In genomic region chr10:14014423-14014822, GRCh38 we compare ENCODE assay signal across 15 cellular contexts.
DNase-seq lines count a peak whose midpoint lies in the region; ATAC-seq and TF ChIP-seq lines count a peak whose summit lies in the region.
"Had no signal": no experiment of that assay in that cellular context is flagged by ENCODE, and none has a peak within 500 bp of the region (broad histone marks: within the 10 kb centered on the region; RNA-seq: fewer than 3 reads in every experiment).

No MANE protein-coding gene starts in this region.

- H3K9ac ChIP-seq in SK-N-SH, result no peak overlapping the region

- ATAC-seq in stimulated activated naive CD8-positive, alpha-beta T cell treated with anti-CD3 and anti-CD28 coated beads, Interleukin-15, Interleukin-2, amounts not matched to agents 100 U/mL and 50 U/mL, for 24 hours, result no peak
- ATAC-seq: GM12878, HepG2 had no signal

- POLR2A ChIA-PET in SK-N-SH (lab: Yijun Ruan, JAX), result interaction anchor here (0.8 kb wide), 1 partner anchor 124 kb away, joined by 5 read pairs; no protein-coding TSS in a partner anchor

- H3K4me1 Mint-ChIP-seq in mesothelial cell of epicardium, result peaks cover 57% of the 10 kb centered on the region
- H3K4me1 Mint-ChIP-seq in type B pancreatic cell (ENCODE audit: unreplicated experiment), result peaks cover 54% of the 10 kb centered on the region

- H3K4me1 ChIP-seq in SK-N-SH (ENCODE audit: control insufficient read depth in 1 of 2, insufficient read depth in 2 of 2, low read depth in 1 of 2, low read length in 1 of 2), result peaks cover 6 to 48% of the 10 kb centered on the region in 2 experiments; a peak in 3 of 4 replicates

- H2AFZ ChIP-seq in SK-N-SH (ENCODE audit: low read depth), result no peak overlapping the region

- H4K20me1 ChIP-seq in SK-N-SH (ENCODE audit: insufficient read depth), result no peaks in the 10 kb centered on the region

- 44% methylated on average over 5 of the region's 5 CpGs for WGBS in SK-N-SH (ENCODE audit: low lambda C conversion rate)

- no peak overlapping the region for H3K4me3 Mint-ChIP-seq in mesothelial cell of epicardium
- no peak overlapping the region for H3K4me3 Mint-ChIP-seq in type B pancreatic cell
- H3K4me3 Mint-ChIP-seq: CD4-positive, alpha-beta T cell; H9 had no signal

- no peaks in the 10 kb centered on the region for H3K27me3 ChIP-seq in SK-N-SH (ENCODE audit: insufficient read depth)

- TF ChIP-seq EP300 in SK-N-SH (IDR thresholded peaks at IDR 0.05; ENCODE audit: borderline replicate concordance in 1 of 2, low read depth in 1 of 2, low read length in 1 of 2), result peak; percentile 74 to 78; a peak in 3 of 4 replicates

- peaks cover 3% of the 10 kb centered on the region for H3K27me3 Mint-ChIP-seq in mesothelial cell of epicardium (ENCODE audit: low read depth)
- H3K27me3 Mint-ChIP-seq in type B pancreatic cell, result peaks cover 6% of the 10 kb centered on the region
- H3K27me3 Mint-ChIP-seq: CD4-positive, alpha-beta T cell had no signal

- peaks cover 6% of the 10 kb centered on the region for H3K9me3 ChIP-seq in SK-N-SH

- no peak overlapping the region for H3K4me3 ChIP-seq in SK-N-SH (ENCODE audit: low read depth in 2 of 2, low read length in 1 of 2)
- H3K4me3 ChIP-seq: GM12878 had no signal

- peaks cover 8% of the 10 kb centered on the region for H3K9me3 Mint-ChIP-seq in mesothelial cell of epicardium
- H3K9me3 Mint-ChIP-seq in type B pancreatic cell, result peaks cover 8% of the 10 kb centered on the region

- H3K36me3 Mint-ChIP-seq in mesothelial cell of epicardium, result peaks cover 3% of the 10 kb centered on the region
- H3K36me3 Mint-ChIP-seq in type B pancreatic cell, result peaks cover 8% of the 10 kb centered on the region

- TF ChIP-seq CTCF in SK-N-SH (IDR thresholded peaks at IDR 0.05) (no peak), mesothelial cell of epicardium (IDR thresholded peaks at IDR 0.05; ENCODE audit: unreplicated experiment) (no peak), type B pancreatic cell (conservative IDR thresholded peaks at IDR 0.05) (no peak)

- peak; percentile 33 for TF ChIP-seq RAD21 in SK-N-SH (IDR thresholded peaks at IDR 0.05; ENCODE audit: low read length)

- peaks cover 26% of the 10 kb centered on the region for H3F3A ChIP-seq in SK-N-SH (replicated peaks; ENCODE audit: insufficient read depth)

- no peaks in the 10 kb centered on the region for H3K9me2 ChIP-seq in SK-N-SH

- no peak overlapping the region for H3K4me2 ChIP-seq in SK-N-SH

- H3K36me3 ChIP-seq in SK-N-SH (replicated peaks in 1 of 2; ENCODE audit: control insufficient read depth in 1 of 2, insufficient read depth in 2 of 2, low read length in 1 of 2), result no peaks in the 10 kb centered on the region

- H3K27ac ChIP-seq in SK-N-SH (ENCODE audit: low read depth in 2 of 2, low read length in 1 of 2), result peak overlapping the region in 1 of 2 experiments; percentile 91; a peak in 3 of 4 replicates
- H3K27ac ChIP-seq: C4-2B had no signal

- H3K79me2 ChIP-seq in SK-N-SH (ENCODE audit: insufficient read depth), result no peaks in the 10 kb centered on the region

- H3K27ac Mint-ChIP-seq in mesothelial cell of epicardium (peak overlapping the region; percentile 65), type B pancreatic cell (peak overlapping the region; percentile 21)
- H3K27ac Mint-ChIP-seq: CD4-positive, alpha-beta T cell; H9 had no signal

- CTCF ChIA-PET in SK-N-SH (lab: Yijun Ruan, JAX), result interaction anchor here (0.7 to 1.4 kb wide), 5 partner anchors 20 to 277 kb away, joined by 3 read pairs; no protein-coding TSS in a partner anchor

- DNase-seq in ELF-1 (ENCODE audit: low read depth, low spot score) (peak; percentile 43), SK-N-SH (peak; percentile 43), mesothelial cell of epicardium (ENCODE audit: low spot score in 2 of 2, unreplicated experiment in 2 of 2) (no peak), type B pancreatic cell (ENCODE audit: extremely low spot score, unreplicated experiment) (no peak), UCSD-AML1 (lab: John Stamatoyannopoulos, UW; ENCODE audit: unreplicated experiment) (no peak), putamen (ENCODE audit: low spot score) (no peak)
- no peak for DNase-seq in stimulated activated naive CD8-positive, alpha-beta T cell treated with anti-CD3 and anti-CD28 coated beads, Interleukin-15, Interleukin-2, amounts not matched to agents 100 U/mL and 50 U/mL, for 24 hours
- DNase-seq: AML-193; CD4-positive, alpha-beta T cell; DMS153; DMS79; H9 had no signal

TF ChIP-seq in SK-N-SH, 30 proteins besides CTCF, POLR2A, EP300 and RAD21 (continues in another document):
- TF ChIP-seq MXI1 (IDR thresholded peaks at IDR 0.05; ENCODE audit: low read depth, low read length) (no peak), RFX5 (IDR thresholded peaks at IDR 0.05; ENCODE audit: low read length) (no peak), NFIC (IDR thresholded peaks at IDR 0.05; ENCODE audit: borderline replicate concordance) (peak; percentile 33; the same call in 1 of the 2 replicates), SMC3 (IDR thresholded peaks at IDR 0.05; ENCODE audit: low read depth, low read length) (no peak), TAF1 (IDR thresholded peaks at IDR 0.05; ENCODE audit: borderline replicate concordance, low read depth, low read length) (no peak), IRF3 (IDR thresholded peaks at IDR 0.05; ENCODE audit: low read depth, low read length) (no peak), RCOR1 (IDR thresholded peaks at IDR 0.05; ENCODE audit: low read length) (peak; percentile 77), TEAD4 (IDR thresholded peaks at IDR 0.05; ENCODE audit: borderline replicate concordance, insufficient read depth) (0 out of 2 replicates have a peak, but pooled peaks have one; percentile 42), EZH2phosphoT487 (IDR thresholded peaks at IDR 0.05; ENCODE audit: borderline replicate concordance, low read depth) (no peak), MAX (IDR thresholded peaks at IDR 0.05; ENCODE audit: low read depth) (no peak), RXRA (IDR thresholded peaks at IDR 0.05; ENCODE audit: borderline replicate concordance, low read depth) (no peak), YY1 (IDR thresholded peaks at IDR 0.05; ENCODE audit: low read depth) (no peak), GATA2 (CRISPR knock-in tag; IDR thresholded peaks at IDR 0.05) (peak; percentile 74), FOXJ3 (CRISPR knock-in tag; IDR thresholded peaks at IDR 0.05) (no peak), USF2 (IDR thresholded peaks at IDR 0.05; ENCODE audit: borderline replicate concordance, low read depth, low read length) (no peak), POLR2AphosphoS5 (IDR thresholded peaks at IDR 0.05; ENCODE audit: low read depth, low read length) (peak; percentile 75; the same call in 1 of the 2 replicates), ZBTB33 (IDR thresholded peaks at IDR 0.05; ENCODE audit: borderline replicate concordance, low read depth) (no peak), PBX3 (IDR thresholded peaks at IDR 0.05) (peak; percentile 88)

Comparison
In these comparisons a context has a peak if more than half of its experiments do, and no peak if none do; other contexts are left out.
1. DNase-seq: peak in ELF-1 (single experiment) and SK-N-SH (single experiment); none in mesothelial cell of epicardium (0 of 2), type B pancreatic cell (single experiment), UCSD-AML1 (single experiment), stimulated activated naive CD8-positive, alpha-beta T cell treated with anti-CD3 and anti-CD28 coated beads, Interleukin-15, Interleukin-2, amounts not matched to agents 100 U/mL and 50 U/mL, for 24 hours (single experiment) and putamen (single experiment).